In the genomic region with DNA sequence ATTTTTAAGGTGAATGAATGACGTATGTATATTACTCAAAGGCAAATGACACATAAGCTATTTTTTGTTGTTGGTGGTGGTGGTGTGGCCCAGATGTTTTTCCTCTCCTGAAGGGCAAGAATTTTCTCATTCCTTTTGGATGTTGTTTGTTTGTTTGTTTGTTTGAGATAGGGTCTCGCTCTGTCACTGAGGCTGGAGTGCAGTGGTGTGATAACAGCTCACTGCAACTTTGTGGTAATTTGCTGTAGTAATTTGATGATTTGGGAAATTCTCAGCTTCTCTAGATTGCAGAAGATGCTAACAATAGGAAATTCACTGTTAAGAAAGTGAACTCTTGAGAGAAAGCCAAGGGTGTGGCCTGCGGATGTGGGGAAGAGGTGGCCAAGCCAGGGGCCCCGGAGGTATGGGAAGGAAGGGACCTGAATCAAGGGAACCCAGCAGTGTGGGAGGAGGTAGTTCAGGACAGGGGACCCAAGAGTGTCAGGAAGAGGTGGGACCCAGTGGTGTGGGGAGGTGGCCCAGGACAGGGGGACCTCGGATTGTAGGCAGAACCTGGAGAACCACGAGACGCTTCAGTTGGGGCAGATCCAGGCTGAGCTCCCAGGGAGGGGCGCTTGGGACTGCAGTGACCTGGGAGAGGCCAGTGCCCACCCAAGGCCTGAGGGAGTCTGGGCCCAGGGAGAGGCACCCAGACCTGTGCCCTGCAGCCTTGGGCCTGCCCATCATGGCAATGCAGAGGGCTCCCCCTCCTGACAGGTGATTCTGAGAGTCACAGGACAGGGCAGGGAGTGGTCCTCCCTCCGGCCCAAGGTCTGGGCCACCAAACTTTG, we compare ENCODE assay signal across 1 cellular context.
TF ChIP-seq lines count a peak whose summit lies in the region.

No MANE protein-coding gene starts in this region.

TF ChIP-seq in K562, 482 proteins besides CTCF, POLR2A, EP300 and RAD21 (continued from another document):
- TF ChIP-seq, protein P1, sequence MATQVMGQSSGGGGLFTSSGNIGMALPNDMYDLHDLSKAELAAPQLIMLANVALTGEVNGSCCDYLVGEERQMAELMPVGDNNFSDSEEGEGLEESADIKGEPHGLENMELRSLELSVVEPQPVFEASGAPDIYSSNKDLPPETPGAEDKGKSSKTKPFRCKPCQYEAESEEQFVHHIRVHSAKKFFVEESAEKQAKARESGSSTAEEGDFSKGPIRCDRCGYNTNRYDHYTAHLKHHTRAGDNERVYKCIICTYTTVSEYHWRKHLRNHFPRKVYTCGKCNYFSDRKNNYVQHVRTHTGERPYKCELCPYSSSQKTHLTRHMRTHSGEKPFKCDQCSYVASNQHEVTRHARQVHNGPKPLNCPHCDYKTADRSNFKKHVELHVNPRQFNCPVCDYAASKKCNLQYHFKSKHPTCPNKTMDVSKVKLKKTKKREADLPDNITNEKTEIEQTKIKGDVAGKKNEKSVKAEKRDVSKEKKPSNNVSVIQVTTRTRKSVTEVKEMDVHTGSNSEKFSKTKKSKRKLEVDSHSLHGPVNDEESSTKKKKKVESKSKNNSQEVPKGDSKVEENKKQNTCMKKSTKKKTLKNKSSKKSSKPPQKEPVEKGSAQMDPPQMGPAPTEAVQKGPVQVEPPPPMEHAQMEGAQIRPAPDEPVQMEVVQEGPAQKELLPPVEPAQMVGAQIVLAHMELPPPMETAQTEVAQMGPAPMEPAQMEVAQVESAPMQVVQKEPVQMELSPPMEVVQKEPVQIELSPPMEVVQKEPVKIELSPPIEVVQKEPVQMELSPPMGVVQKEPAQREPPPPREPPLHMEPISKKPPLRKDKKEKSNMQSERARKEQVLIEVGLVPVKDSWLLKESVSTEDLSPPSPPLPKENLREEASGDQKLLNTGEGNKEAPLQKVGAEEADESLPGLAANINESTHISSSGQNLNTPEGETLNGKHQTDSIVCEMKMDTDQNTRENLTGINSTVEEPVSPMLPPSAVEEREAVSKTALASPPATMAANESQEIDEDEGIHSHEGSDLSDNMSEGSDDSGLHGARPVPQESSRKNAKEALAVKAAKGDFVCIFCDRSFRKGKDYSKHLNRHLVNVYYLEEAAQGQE (CRISPR knock-in tag; IDR thresholded peaks at IDR 0.05; ENCODE audit: low read depth), result no peak
- TF ChIP-seq ZNF780A (CRISPR knock-in tag; IDR thresholded peaks at IDR 0.05), result no peak
- TF ChIP-seq SMAD1 (IDR thresholded peaks at IDR 0.05; ENCODE audit: low read depth, low read length, partially characterized antibody), result no peak
- no peak for TF ChIP-seq FUS (optimal IDR thresholded peaks at IDR 0.05; ENCODE audit: low read depth, low read length)
- no peak for TF ChIP-seq CEBPB (tag; IDR thresholded peaks at IDR 0.05)
- TF ChIP-seq PHF20 (IDR thresholded peaks at IDR 0.05; ENCODE audit: partially characterized antibody), result no peak
- TF ChIP-seq TEAD4 (IDR thresholded peaks at IDR 0.05; ENCODE audit: low read length), result peak; percentile 35; the same call in 1 of the 2 replicates
- no peak for TF ChIP-seq TEAD4 (CRISPR knock-in tag; IDR thresholded peaks at IDR 0.05; ENCODE audit: borderline replicate concordance)
- peak; percentile 80 for TF ChIP-seq ARID1B (IDR thresholded peaks at IDR 0.05)
- TF ChIP-seq HOXB6 (CRISPR knock-in tag; IDR thresholded peaks at IDR 0.05; ENCODE audit: borderline replicate concordance), result no peak
- peak; percentile 55 for TF ChIP-seq DPF2 (IDR thresholded peaks at IDR 0.05)
- TF ChIP-seq ERF (CRISPR knock-in tag; IDR thresholded peaks at IDR 0.05), result no peak
- no peak for TF ChIP-seq ARID2 (IDR thresholded peaks at IDR 0.05)
- TF ChIP-seq CTBP1 (IDR thresholded peaks at IDR 0.05; ENCODE audit: borderline replicate concordance), result peak; percentile 53; the same call in 1 of the 2 replicates
- peak; percentile 67 for TF ChIP-seq SMARCA4 (IDR thresholded peaks at IDR 0.05)
- 0 out of 2 replicates have a peak, but pooled peaks have one; percentile 3 for TF ChIP-seq NFIC (IDR thresholded peaks at IDR 0.05)
- TF ChIP-seq KHSRP (IDR thresholded peaks at IDR 0.05), result no peak
- no peak for TF ChIP-seq IRF1 (CRISPR knock-in tag; IDR thresholded peaks at IDR 0.05; ENCODE audit: borderline replicate concordance)
- no peak for TF ChIP-seq ZNF143 (CRISPR knock-in tag; IDR thresholded peaks at IDR 0.05)
- no peak for TF ChIP-seq POLR2H (tag; IDR thresholded peaks at IDR 0.05; ENCODE audit: low read depth)
- peak; percentile 57 for TF ChIP-seq TCF3 (CRISPR knock-in tag; IDR thresholded peaks at IDR 0.05)
- peak in 1 of 2 experiments; percentile 21 for TF ChIP-seq AFF1 (IDR thresholded peaks at IDR 0.05; ENCODE audit: low read depth in 1 of 2, partially characterized antibody in 2 of 2)
- TF ChIP-seq, protein P2, sequence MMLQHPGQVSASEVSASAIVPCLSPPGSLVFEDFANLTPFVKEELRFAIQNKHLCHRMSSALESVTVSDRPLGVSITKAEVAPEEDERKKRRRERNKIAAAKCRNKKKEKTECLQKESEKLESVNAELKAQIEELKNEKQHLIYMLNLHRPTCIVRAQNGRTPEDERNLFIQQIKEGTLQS (IDR thresholded peaks at IDR 0.05), result peak; percentile 14; the same call in 1 of the 2 replicates
- TF ChIP-seq, protein P2 (CRISPR knock-in tag; conservative IDR thresholded peaks at IDR 0.05), result no peak
- TF ChIP-seq ZNF217 (CRISPR knock-in tag; IDR thresholded peaks at IDR 0.05), result no peak
- TF ChIP-seq GABPB1 (CRISPR knock-in tag; IDR thresholded peaks at IDR 0.05), result no peak
- TF ChIP-seq MTA2 (IDR thresholded peaks at IDR 0.05; ENCODE audit: low read depth), result peak; percentile 43; the same call in 1 of the 2 replicates
- no peak for TF ChIP-seq MYC (IDR thresholded peaks at IDR 0.05; ENCODE audit: low read depth, low read length)
- no peak for TF ChIP-seq MYC (CRISPR knock-in tag; IDR thresholded peaks at IDR 0.05; ENCODE audit: borderline replicate concordance, low read depth)
- no peak for TF ChIP-seq CREM (IDR thresholded peaks at IDR 0.05; ENCODE audit: low read depth)
- TF ChIP-seq HDAC1 (IDR thresholded peaks at IDR 0.05), result peak in 1 of 2 experiments; percentile 22; a peak in 1 of 4 replicates
TF ChIP-seq in K562: peak in this region for 20.
